ENCODE assay signal across 9 cellular contexts in genomic region chr12:32270818-32271710, GRCh38.
A peak's percentile ranks its signal among the peaks of the same experiment; 100 is the strongest.
DNase-seq lines count a peak whose midpoint lies in the region; ATAC-seq, FAIRE-seq and TF ChIP-seq lines count a peak whose summit lies in the region.
"Had no signal": no experiment of that assay in that cellular context is flagged by ENCODE, and none has a peak within 500 bp of the region (broad histone marks: within the 10 kb centered on the region; RNA-seq: fewer than 3 reads in every experiment).

No MANE protein-coding gene starts in this region.

- 56 to 69% (median 60%) methylated on average over 10 of the region's 10 CpGs for WGBS in adrenal gland, 4 donors

- DNase-seq in DMS 273 (lab: John Stamatoyannopoulos, UW; ENCODE audit: unreplicated experiment) (peak; percentile 13), DMS 273 treated with DMSO at 0.1 percent for 48 hours (lab: John Stamatoyannopoulos, UW) (no peak), adrenal gland (peak in 4 of 7 donors; percentile 8 to 18 (median 16)), kidney (no peak), stromal cell of bone marrow (ENCODE audit: low read depth) (peak; percentile 6)

- peak overlapping the region in 1 of 2 donors; percentile 29 for H3K9ac ChIP-seq in kidney (ENCODE audit: low read length in 2 of 2)

- H3K27ac ChIP-seq in adrenal gland (peak overlapping the region in 1 of 5 donors; percentile 34), kidney (ENCODE audit: low read depth in 2 of 2, low read length in 2 of 2) (peak overlapping the region; percentile 55 to 65)

- no peaks in the 10 kb centered on the region for H3K27me3 ChIP-seq in adrenal gland

- ATAC-seq in GM18867 (IDR thresholded peaks at IDR 0.05; ENCODE audit: unreplicated experiment) (no peak), HG03196 (IDR thresholded peaks at IDR 0.05; ENCODE audit: unreplicated experiment) (no peak), HG02852 (IDR thresholded peaks at IDR 0.05; ENCODE audit: unreplicated experiment) (no peak)

- TF ChIP-seq POLR2A in adrenal gland (IDR thresholded peaks at IDR 0.05), result no peak

- H3K4me3 ChIP-seq in adrenal gland (no peak overlapping the region), kidney (ENCODE audit: low read length in 2 of 2) (no peak overlapping the region)

- H3K36me3 ChIP-seq in adrenal gland (replicated peaks in 1 of 2) (no peaks in the 10 kb centered on the region), kidney (ENCODE audit: control insufficient read depth in 1 of 2, insufficient read depth in 2 of 2, low read length in 2 of 2) (no peaks in the 10 kb centered on the region)

- H3K9me3 ChIP-seq in adrenal gland (replicated peaks in 1 of 3) (no peaks in the 10 kb centered on the region), kidney (ENCODE audit: control insufficient read depth in 1 of 2, low read length in 2 of 2) (no peaks in the 10 kb centered on the region)

- TF ChIP-seq CTCF in adrenal gland (IDR thresholded peaks at IDR 0.05), result no peak
- TF ChIP-seq CTCF in kidney (IDR thresholded peaks at IDR 0.05; ENCODE audit: borderline replicate concordance, extremely low read depth, insufficient read depth), result no peak

- FAIRE-seq in kidney (lab: Jason Lieb, UNC), result no peak
- FAIRE-seq: A204.1 had no signal

- H3K4me1 ChIP-seq in adrenal gland (replicated peaks in 1 of 2) (peaks cover 5 to 18% of the 10 kb centered on the region in 2 donors), kidney (ENCODE audit: control insufficient read depth in 1 of 2, insufficient read depth in 1 of 2, low read depth in 1 of 2, low read length in 2 of 2) (peaks cover 9 to 23% of the 10 kb centered on the region in 2 donors)

- intact Hi-C loops in adrenal gland (cut with DNase I) (no loop called here), kidney (cut with DNase I) (no loop called here)

Comparison
In these comparisons a context has a peak if more than half of its experiments do, and no peak if none do; other contexts are left out.
1. DNase-seq: peak in DMS 273 (single experiment), adrenal gland (4 of 7) and stromal cell of bone marrow (single experiment); none in DMS 273 treated with DMSO at 0.1 percent for 48 hours (single experiment) and kidney (single experiment).